16 cellular contexts compared by ENCODE assay signal in the genomic region with DNA sequence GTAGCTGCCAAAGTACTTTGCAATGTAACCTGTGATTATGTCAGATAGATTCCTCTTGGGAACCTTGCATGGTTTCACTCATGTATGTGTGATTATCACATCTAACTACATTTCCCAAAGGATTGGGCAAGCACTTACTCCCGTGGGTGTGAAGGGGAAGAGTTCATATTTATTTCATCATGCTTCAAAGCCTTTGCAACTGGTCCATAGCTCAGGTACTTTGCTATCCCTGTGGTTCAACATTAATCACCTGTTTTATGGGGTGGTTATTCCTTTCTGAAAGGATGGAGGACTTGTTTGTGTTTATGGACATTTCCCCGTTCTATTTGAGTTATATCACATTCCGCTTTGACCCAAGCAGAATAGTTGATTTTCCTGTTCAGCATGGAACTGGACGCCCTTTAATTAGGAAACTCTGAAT. TPM values are rescaled to one million over a fixed set of nuclear protein-coding genes. Genes with fewer than 3 reads are reported as not detected.
DNase-seq lines count a peak whose midpoint lies in the region; ATAC-seq and TF ChIP-seq lines count a peak whose summit lies in the region.
"Had no signal": no experiment of that assay in that cellular context is flagged by ENCODE, and none has a peak within 500 bp of the region (broad histone marks: within the 10 kb centered on the region; RNA-seq: fewer than 3 reads in every experiment).

No MANE protein-coding gene starts in this region.

- no peak overlapping the region for H3K4ac ChIP-seq in mesenchymal stem cell (ENCODE audit: low read depth in 1 of 2, low read length in 2 of 2)

- H3K27me3 ChIP-seq in mesenchymal stem cell (ENCODE audit: control insufficient read depth in 1 of 2, insufficient read depth in 1 of 2, low read length in 2 of 2), result no peaks in the 10 kb centered on the region
- H3K27me3 ChIP-seq: brain microvascular endothelial cell, foreskin keratinocyte had no signal

- H3K9me3 ChIP-seq in mesenchymal stem cell (ENCODE audit: control insufficient read depth, low read length), result no peaks in the 10 kb centered on the region

- peaks cover 10% of the 10 kb centered on the region for H3K4me1 ChIP-seq in mesenchymal stem cell (ENCODE audit: control insufficient read depth, insufficient read depth, low read depth, low read length)

- H2AFZ ChIP-seq in mesenchymal stem cell (ENCODE audit: low read depth, low read length), result no peak overlapping the region

- H2BK5ac ChIP-seq in mesenchymal stem cell (ENCODE audit: low read depth, low read length, poor library complexity, severe bottlenecking), result no peak overlapping the region

- H2BK120ac ChIP-seq in mesenchymal stem cell (ENCODE audit: low read depth, low read length), result no peak overlapping the region

- H3K79me1 ChIP-seq in mesenchymal stem cell (replicated peaks; ENCODE audit: low read length, poor library complexity, severe bottlenecking), result no peaks in the 10 kb centered on the region

- no peak overlapping the region for H3K9ac ChIP-seq in mesenchymal stem cell (ENCODE audit: low read length)

- peak overlapping the region; percentile 64 for H4K91ac ChIP-seq in mesenchymal stem cell (ENCODE audit: low read length)

- no peak overlapping the region for H4K8ac ChIP-seq in mesenchymal stem cell (ENCODE audit: low read length)

- peak overlapping the region; percentile 25 for H2AK5ac ChIP-seq in mesenchymal stem cell (ENCODE audit: low read length, severe bottlenecking)

- no peaks in the 10 kb centered on the region for H3K36me3 ChIP-seq in mesenchymal stem cell (ENCODE audit: control insufficient read depth in 1 of 2, insufficient read depth in 2 of 2, low read depth in 1 of 2, low read length in 2 of 2)
- H3K36me3 ChIP-seq: brain microvascular endothelial cell had no signal

- no peak overlapping the region for H3K14ac ChIP-seq in mesenchymal stem cell (ENCODE audit: low read length in 2 of 2)

- ATAC-seq in HG03039 (IDR thresholded peaks at IDR 0.05; ENCODE audit: unreplicated experiment), result no peak
- ATAC-seq: foreskin keratinocyte had no signal

- WGBS in mesenchymal stem cell, result 63% methylated on average over 4 of the region's 4 CpGs

- no peak overlapping the region for H2BK12ac ChIP-seq in mesenchymal stem cell (ENCODE audit: low read length in 2 of 2)

- H3K4me3 ChIP-seq in epithelial cell of esophagus (ENCODE audit: low read length) (no peak overlapping the region), mesenchymal stem cell (ENCODE audit: insufficient read depth in 1 of 2, low read depth in 1 of 2, low read length in 2 of 2) (no peak overlapping the region)

- DNase-seq in DMS53 (lab: John Stamatoyannopoulos, UW) (peak; percentile 40), DMS53 treated with DMSO at 0.1 percent for 48 hours (lab: John Stamatoyannopoulos, UW; ENCODE audit: unreplicated experiment) (no peak), MV-4-11 (lab: John Stamatoyannopoulos, UW) (peak; percentile 34), epithelial cell of esophagus (ENCODE audit: low read depth) (peak; percentile 75), mesenchymal stem cell (no peak), activated gamma-delta T cell treated with Interleukin-2 at 50 U/mL for 16 hours (no peak), NCI-H526 treated with DMSO at 0.1 percent for 48 hours (lab: John Stamatoyannopoulos, UW) (no peak)
- DNase-seq: activated naive CD4-positive, alpha-beta T cell treated with anti-CD3 and anti-CD28 coated beads, Interleukin-2, amount 50 U/mL, for 16 hours; brain microvascular endothelial cell; foreskin keratinocyte; NCI-H1092; SHP77 treated with DMSO at 0.1 percent for 48 hours; stimulated activated CD4-positive, alpha-beta T cell treated with anti-CD3 and anti-CD28 coated beads, Interleukin-1b, Interleukin-23, amount 100 ng/mL, for 48 hours had no signal

- no peak for TF ChIP-seq CTCF in epithelial cell of esophagus (IDR thresholded peaks at IDR 0.05; ENCODE audit: insufficient read depth, low read depth, low read length, missing control alignments)

- no peak overlapping the region for H3K23ac ChIP-seq in mesenchymal stem cell (ENCODE audit: low read length in 2 of 2)

- no peak overlapping the region for H3K4me2 ChIP-seq in mesenchymal stem cell (ENCODE audit: low read length, poor library complexity, severe bottlenecking)

- H3K18ac ChIP-seq in mesenchymal stem cell (ENCODE audit: low read depth in 1 of 2, low read length in 2 of 2), result no peak overlapping the region

- no peak overlapping the region for H2BK15ac ChIP-seq in mesenchymal stem cell (ENCODE audit: low read depth, poor library complexity, severe bottlenecking)

- no peak overlapping the region for H3K27ac ChIP-seq in mesenchymal stem cell (ENCODE audit: low read length, poor library complexity, severe bottlenecking)
- H3K27ac ChIP-seq: 22Rv1, brain microvascular endothelial cell, foreskin keratinocyte had no signal

RNA-seq across cellular contexts. Expression of a gene that starts 13.6 kb away (rescaled TPM):
- 28.3 TPM for polyA plus RNA-seq in mesenchymal stem cell (2013, experiment 1 of 2)
- polyA plus RNA-seq in mesenchymal stem cell (2013, experiment 2 of 2), result 29.1 TPM

RNA-seq across cellular contexts. Expression of a gene that starts 44.2 kb away (rescaled TPM):
- not detected for polyA plus RNA-seq in mesenchymal stem cell (2013, experiment 1 of 2)
- not detected for polyA plus RNA-seq in mesenchymal stem cell (2013, experiment 2 of 2)
- polyA plus RNA-seq: CD14-positive monocyte, foreskin keratinocyte had no signal

Comparison
In these comparisons a context has a peak if more than half of its experiments do, and no peak if none do; other contexts are left out.
1. DNase-seq: peak in DMS53 (single experiment), MV-4-11 (single experiment) and epithelial cell of esophagus (single experiment); none in DMS53 treated with DMSO at 0.1 percent for 48 hours (single experiment), mesenchymal stem cell (single experiment), activated gamma-delta T cell treated with Interleukin-2 at 50 U/mL for 16 hours (single experiment) and NCI-H526 treated with DMSO at 0.1 percent for 48 hours (single experiment).